ENCODE assay signal across 21 cellular contexts in genomic region chrX:9515464-9515863, GRCh38. TPM values are rescaled to one million over a fixed set of nuclear protein-coding genes. Genes with fewer than 3 reads are reported as not detected.
DNase-seq lines count a peak whose midpoint lies in the region; ATAC-seq and TF ChIP-seq lines count a peak whose summit lies in the region.
"Had no signal": no experiment of that assay in that cellular context is flagged by ENCODE, and none has a peak within 500 bp of the region (broad histone marks: within the 10 kb centered on the region; RNA-seq: fewer than 3 reads in every experiment).

No MANE protein-coding gene starts in this region.

- peaks cover 6% of the 10 kb centered on the region for H3K36me3 Mint-ChIP-seq in activated naive CD8-positive, alpha-beta T cell
- peaks cover 28% of the 10 kb centered on the region for H3K36me3 Mint-ChIP-seq in activated naive CD8-positive, alpha-beta T cell treated with anti-CD3 and anti-CD28 coated beads, Interleukin-2, amount 50 U/mL, for 24 hours (ENCODE audit: low read depth)
- H3K36me3 Mint-ChIP-seq in activated T-cell treated with anti-CD3 and anti-CD28 coated beads, Interleukin-2, amount 50 U/mL, for 72 hours (ENCODE audit: insufficient read depth in 2 of 2): peaks cover 0 to 9% of the 10 kb centered on the region in 2 donors

- H3F3A ChIP-seq in GM23248 (ENCODE audit: insufficient read depth): no peaks in the 10 kb centered on the region

- TF ChIP-seq POLR2A in erythroblast (IDR thresholded peaks at IDR 0.05; ENCODE audit: low read length): no peak

- no peak overlapping the region for H3K27ac ChIP-seq in GM23248
- H3K27ac ChIP-seq: ovary, stomach, tibial nerve had no signal

- H3K4me3 ChIP-seq in GM23248: no peak overlapping the region
- H3K4me3 ChIP-seq: ovary, spleen, stomach, tibial nerve had no signal

- no peaks in the 10 kb centered on the region for H3K27me3 Mint-ChIP-seq in activated naive CD8-positive, alpha-beta T cell
- no peaks in the 10 kb centered on the region for H3K27me3 Mint-ChIP-seq in activated naive CD8-positive, alpha-beta T cell treated with anti-CD3 and anti-CD28 coated beads, Interleukin-2, amount 50 U/mL, for 24 hours
- H3K27me3 Mint-ChIP-seq in stimulated activated naive CD8-positive, alpha-beta T cell treated with anti-CD3 and anti-CD28 coated beads, Interleukin-15, amount 100 ng/mL, for 72 hours: no peaks in the 10 kb centered on the region
- no peaks in the 10 kb centered on the region for H3K27me3 Mint-ChIP-seq in activated T-cell treated with anti-CD3 and anti-CD28 coated beads, Interleukin-2, amount 50 U/mL, for 72 hours (ENCODE audit: low read depth)
- H3K27me3 Mint-ChIP-seq: activated CD4-positive, alpha-beta memory T cell treated with anti-CD3 and anti-CD28 coated beads, Interleukin-2, amount 10 ng/mL, durations not matched to agents 7 days and 5 days; activated naive CD4-positive, alpha-beta T cell treated with anti-CD3 and anti-CD28 coated beads, Interleukin-2, amount 50 U/mL, for 24 hours had no signal

- no peaks in the 10 kb centered on the region for H3K9me3 ChIP-seq in GM23248 (ENCODE audit: low read depth)
- H3K9me3 ChIP-seq: ovary, SK-N-SH, spleen, stomach, tibial nerve had no signal

- WGBS in GM23248 (ENCODE audit: low coverage in 1 of 2, low lambda C conversion rate in 2 of 2, missing lambda C conversion rate in 2 of 2), 2 experiments: 92 to 96% methylated on average over 7 to 10 of the region's 10 CpGs

- H3K4me2 ChIP-seq in GM23248 (ENCODE audit: unreplicated experiment): no peak overlapping the region
- H3K4me2 ChIP-seq: SK-N-SH had no signal

- H3K9me2 ChIP-seq in GM23248 (ENCODE audit: insufficient read depth): no peaks in the 10 kb centered on the region
- H3K9me2 ChIP-seq: SK-N-SH had no signal

- H3K9me3 Mint-ChIP-seq in activated naive CD8-positive, alpha-beta T cell (ENCODE audit: low read depth): no peaks in the 10 kb centered on the region
- no peaks in the 10 kb centered on the region for H3K9me3 Mint-ChIP-seq in activated naive CD8-positive, alpha-beta T cell treated with anti-CD3 and anti-CD28 coated beads, Interleukin-2, amount 50 U/mL, for 24 hours
- no peaks in the 10 kb centered on the region for H3K9me3 Mint-ChIP-seq in stimulated activated naive CD8-positive, alpha-beta T cell treated with anti-CD3 and anti-CD28 coated beads, Interleukin-15, amount 100 ng/mL, for 72 hours
- H3K9me3 Mint-ChIP-seq in activated T-cell treated with anti-CD3 and anti-CD28 coated beads, Interleukin-2, amount 50 U/mL, for 72 hours: no peaks in the 10 kb centered on the region
- H3K9me3 Mint-ChIP-seq: activated CD4-positive, alpha-beta memory T cell treated with anti-CD3 and anti-CD28 coated beads, Interleukin-2, amount 10 ng/mL, durations not matched to agents 7 days and 5 days; activated naive CD4-positive, alpha-beta T cell treated with anti-CD3 and anti-CD28 coated beads, Interleukin-2, amount 50 U/mL, for 24 hours; activated T-cell treated with anti-CD3 and anti-CD28 coated beads, Interleukin-2, amount 50 U/mL, for 4 hours had no signal

- H3K36me3 ChIP-seq in GM23248 (ENCODE audit: low read depth): no peaks in the 10 kb centered on the region
- H3K36me3 ChIP-seq: ovary, spleen, stomach, tibial nerve had no signal

- no peaks in the 10 kb centered on the region for H3K27me3 ChIP-seq in GM23248 (replicated peaks; ENCODE audit: insufficient read depth)
- H3K27me3 ChIP-seq: ovary, spleen, stomach, tibial nerve had no signal

- H3K9ac ChIP-seq in GM23248: no peak overlapping the region
- H3K9ac ChIP-seq: SK-N-SH had no signal

- H4K20me1 ChIP-seq in GM23248 (ENCODE audit: insufficient read depth): no peaks in the 10 kb centered on the region

- H2AFZ ChIP-seq in GM23248: no peak overlapping the region

- peaks cover 43% of the 10 kb centered on the region for H3K4me1 Mint-ChIP-seq in activated naive CD8-positive, alpha-beta T cell (ENCODE audit: low read depth)
- peaks cover 40% of the 10 kb centered on the region for H3K4me1 Mint-ChIP-seq in activated naive CD8-positive, alpha-beta T cell treated with anti-CD3 and anti-CD28 coated beads, Interleukin-2, amount 50 U/mL, for 24 hours
- peaks cover 42% of the 10 kb centered on the region for H3K4me1 Mint-ChIP-seq in stimulated activated naive CD8-positive, alpha-beta T cell treated with anti-CD3 and anti-CD28 coated beads, Interleukin-15, amount 100 ng/mL, for 72 hours
- H3K4me1 Mint-ChIP-seq in activated T-cell treated with anti-CD3 and anti-CD28 coated beads, Interleukin-2, amount 50 U/mL, for 72 hours (ENCODE audit: low read depth): peaks cover 28% of the 10 kb centered on the region

- ATAC-seq in activated naive CD8-positive, alpha-beta T cell treated with anti-CD3 and anti-CD28 coated beads, Interleukin-2, amount 50 U/mL, for 24 hours: no peak
- no peak for ATAC-seq in stimulated activated naive CD8-positive, alpha-beta T cell treated with anti-CD3 and anti-CD28 coated beads, Interleukin-15, amount 100 ng/mL, for 72 hours
- ATAC-seq in activated T-cell treated with anti-CD3 and anti-CD28 coated beads, Interleukin-2, amount 50 U/mL, for 72 hours (replicated peaks in 1 of 2): no peak
- ATAC-seq in HG03520 (IDR thresholded peaks at IDR 0.05; ENCODE audit: unreplicated experiment): no peak
- ATAC-seq: activated T-cell treated with anti-CD3 and anti-CD28 coated beads, Interleukin-2, amount 50 U/mL, for 4 hours had no signal

- H3K27ac Mint-ChIP-seq in activated naive CD8-positive, alpha-beta T cell: no peak overlapping the region
- H3K27ac Mint-ChIP-seq in activated naive CD8-positive, alpha-beta T cell treated with anti-CD3 and anti-CD28 coated beads, Interleukin-2, amount 50 U/mL, for 24 hours: no peak overlapping the region
- H3K27ac Mint-ChIP-seq in stimulated activated naive CD8-positive, alpha-beta T cell treated with anti-CD3 and anti-CD28 coated beads, Interleukin-15, amount 100 ng/mL, for 72 hours: peak overlapping the region in 1 of 2 donors; percentile 12
- H3K27ac Mint-ChIP-seq in activated T-cell treated with anti-CD3 and anti-CD28 coated beads, Interleukin-2, amount 50 U/mL, for 72 hours: no peak overlapping the region
- H3K27ac Mint-ChIP-seq: activated CD4-positive, alpha-beta memory T cell treated with anti-CD3 and anti-CD28 coated beads, Interleukin-2, amount 10 ng/mL, durations not matched to agents 7 days and 5 days had no signal

- in situ Hi-C loops in GM23248 (cut with MboI): no loop called here

- peak overlapping the region; percentile 59 for H3K4me3 Mint-ChIP-seq in activated naive CD8-positive, alpha-beta T cell
- H3K4me3 Mint-ChIP-seq in activated naive CD8-positive, alpha-beta T cell treated with anti-CD3 and anti-CD28 coated beads, Interleukin-2, amount 50 U/mL, for 24 hours: no peak overlapping the region
- peak overlapping the region; percentile 29 to 42 for H3K4me3 Mint-ChIP-seq in stimulated activated naive CD8-positive, alpha-beta T cell treated with anti-CD3 and anti-CD28 coated beads, Interleukin-15, amount 100 ng/mL, for 72 hours
- peak overlapping the region in 1 of 2 donors; percentile 62 for H3K4me3 Mint-ChIP-seq in activated T-cell treated with anti-CD3 and anti-CD28 coated beads, Interleukin-2, amount 50 U/mL, for 72 hours
- H3K4me3 Mint-ChIP-seq: activated CD4-positive, alpha-beta memory T cell treated with anti-CD3 and anti-CD28 coated beads, Interleukin-2, amount 10 ng/mL, durations not matched to agents 7 days and 5 days; activated naive CD4-positive, alpha-beta T cell treated with anti-CD3 and anti-CD28 coated beads, Interleukin-2, amount 50 U/mL, for 24 hours; activated T-cell treated with anti-CD3 and anti-CD28 coated beads, Interleukin-2, amount 50 U/mL, for 4 hours had no signal

- no peak for DNase-seq in activated naive CD8-positive, alpha-beta T cell treated with anti-CD3 and anti-CD28 coated beads, Interleukin-2, amount 50 U/mL, for 24 hours
- DNase-seq in OCI-M1 (lab: John Stamatoyannopoulos, UW) (peak; percentile 72), erythroblast (lab: John Stamatoyannopoulos, UW) (peak; percentile 65 to 68), GM23248 (no peak)
- no peak for DNase-seq in stimulated activated naive CD8-positive, alpha-beta T cell treated with anti-CD3 and anti-CD28 coated beads, Interleukin-15, amount 100 ng/mL, for 72 hours
- DNase-seq in activated T-cell treated with anti-CD3 and anti-CD28 coated beads, Interleukin-2, amount 50 U/mL, for 72 hours: no peak
- DNase-seq: activated CD4-positive, alpha-beta memory T cell treated with anti-CD3 and anti-CD28 coated beads, Interleukin-2, amount 10 ng/mL, durations not matched to agents 7 days and 5 days; activated T-cell treated with anti-CD3 and anti-CD28 coated beads, Interleukin-2, amount 50 U/mL, for 4 hours; C1 segment of cervical spinal cord; GOT3; IMR-90; NCI-H1417 treated with DMSO at 0.1 percent for 48 hours; ovary; SK-N-SH; spleen; stimulated activated CD4-positive, alpha-beta T cell treated with anti-CD3 and anti-CD28 coated beads, Interleukin-4, amount 100 ng/mL, for 24 hours; stomach had no signal

- 0 out of 2 replicates have a peak, but pooled peaks cover 8% of the 10 kb centered on the region for H3K79me2 ChIP-seq in GM23248 (ENCODE audit: insufficient read depth)

- H3K4me1 ChIP-seq in GM23248 (ENCODE audit: insufficient read depth): peaks cover 6% of the 10 kb centered on the region; the same call in 1 of the 2 replicates
- H3K4me1 ChIP-seq: stomach, tibial nerve had no signal

RNA-seq across cellular contexts. Expression of gene TBL1X, which starts 50.6 kb away (rescaled TPM):
- total RNA-seq in activated T-cell treated with anti-CD3 and anti-CD28 coated beads, Interleukin-2, amount 50 U/mL, for 72 hours: 10 to 100 TPM; 52.8 to 55.1 TPM
- total RNA-seq in GM23248 (2014; rRNA removed; shearing (Covaris generic)): 26.4 and 26.8 TPM in 2 replicates
- 8.2 and 9.5 TPM in 2 replicates for polyA plus RNA-seq in GM23248 (2016; fragmentation: Nextera tagmentation; extraction: Ambion mirVana)

Comparison
In these comparisons a context has a peak if more than half of its experiments do, and no peak if none do; other contexts are left out.
1. DNase-seq: peak in OCI-M1 (single experiment) and erythroblast (2 of 2); none in activated naive CD8-positive, alpha-beta T cell treated with anti-CD3 and anti-CD28 coated beads, Interleukin-2, amount 50 U/mL, for 24 hours (single experiment), stimulated activated naive CD8-positive, alpha-beta T cell treated with anti-CD3 and anti-CD28 coated beads, Interleukin-15, amount 100 ng/mL, for 72 hours (0 of 2), activated T-cell treated with anti-CD3 and anti-CD28 coated beads, Interleukin-2, amount 50 U/mL, for 72 hours (0 of 2) and GM23248 (single experiment).